In genomic region chr17:18267927-18268711, GRCh38 we compare ENCODE assay signal across 15 cellular contexts. TPM values are rescaled to one million over a fixed set of nuclear protein-coding genes. Genes with fewer than 3 reads are reported as not detected.
DNase-seq lines count a peak whose midpoint lies in the region; ATAC-seq, FAIRE-seq and TF ChIP-seq lines count a peak whose summit lies in the region.
"Had no signal": no experiment of that assay in that cellular context is flagged by ENCODE, and none has a peak within 500 bp of the region (broad histone marks: within the 10 kb centered on the region; RNA-seq: fewer than 3 reads in every experiment).

No MANE protein-coding gene starts in this region.

- H3K9me3 ChIP-seq in sigmoid colon, result no peaks in the 10 kb centered on the region
- H3K9me3 ChIP-seq: ovary, upper lobe of right lung had no signal

- intact Hi-C loops in sigmoid colon (cut with DNase I), result no loop called here

- H3K9me3 Mint-ChIP-seq in chondrocyte (ENCODE audit: low read depth), result no peaks in the 10 kb centered on the region
- H3K9me3 Mint-ChIP-seq: activated CD4-positive, alpha-beta memory T cell treated with anti-CD3 and anti-CD28 coated beads, Interleukin-2, amount 10 ng/mL, durations not matched to agents 7 days and 5 days had no signal

- H3K27me3 Mint-ChIP-seq in chondrocyte (ENCODE audit: low read depth), result no peaks in the 10 kb centered on the region
- H3K27me3 Mint-ChIP-seq: activated CD4-positive, alpha-beta memory T cell treated with anti-CD3 and anti-CD28 coated beads, Interleukin-2, amount 10 ng/mL, durations not matched to agents 7 days and 5 days had no signal

- TF ChIP-seq CTCF in chondrocyte (IDR thresholded peaks at IDR 0.05), result no peak
- TF ChIP-seq CTCF in sigmoid colon (IDR thresholded peaks at IDR 0.05), result no peak

- no peak overlapping the region for H3K4me3 Mint-ChIP-seq in chondrocyte (ENCODE audit: unreplicated experiment)
- H3K4me3 Mint-ChIP-seq: activated CD4-positive, alpha-beta memory T cell treated with anti-CD3 and anti-CD28 coated beads, Interleukin-2, amount 10 ng/mL, durations not matched to agents 7 days and 5 days had no signal

- peaks cover 8% of the 10 kb centered on the region for H3K36me3 Mint-ChIP-seq in chondrocyte (ENCODE audit: low read depth)

- peak; percentile 38 for DNase-seq in AG20443 (ENCODE audit: low spot score)
- peak; percentile 56 for DNase-seq in HTR-8/SVneo (ENCODE audit: insufficient read length, low spot score)
- DNase-seq in chondrocyte (ENCODE audit: low spot score), result no peak
- DNase-seq in left lobe of liver (ENCODE audit: low spot score), result no peak
- no peak for DNase-seq in sigmoid colon
- no peak for DNase-seq in stimulated activated CD4-positive, alpha-beta T cell treated with anti-CD3 and anti-CD28 coated beads, Interleukin-1b, Interleukin-23, amount 100 ng/mL, for 48 hours
- DNase-seq: activated CD4-positive, alpha-beta memory T cell treated with anti-CD3 and anti-CD28 coated beads, Interleukin-2, amount 10 ng/mL, durations not matched to agents 7 days and 5 days; HCEC 1CT; NCI-H2029 treated with DMSO at 0.1 percent for 48 hours; ovary; upper lobe of right lung had no signal

- H3K27ac ChIP-seq in sigmoid colon, result no peak overlapping the region
- H3K27ac ChIP-seq: ovary, upper lobe of right lung had no signal

- WGBS in sigmoid colon, 2 donors, result 62 to 65% methylated on average over 14 of the region's 14 CpGs

- H3K4me1 ChIP-seq in sigmoid colon, result peaks cover 0 to under 1% (median 0%) of the 10 kb centered on the region in 4 donors
- H3K4me1 ChIP-seq: upper lobe of right lung had no signal

- peaks cover 8% of the 10 kb centered on the region for H3K4me1 Mint-ChIP-seq in chondrocyte (ENCODE audit: low read depth)

- peak overlapping the region; percentile 71 for H3K27ac Mint-ChIP-seq in chondrocyte (ENCODE audit: unreplicated experiment)
- H3K27ac Mint-ChIP-seq: activated CD4-positive, alpha-beta memory T cell treated with anti-CD3 and anti-CD28 coated beads, Interleukin-2, amount 10 ng/mL, durations not matched to agents 7 days and 5 days had no signal

- TF ChIP-seq EP300 in sigmoid colon (IDR thresholded peaks at IDR 0.05), result no peak

- no peaks in the 10 kb centered on the region for H3K27me3 ChIP-seq in sigmoid colon
- H3K27me3 ChIP-seq: ovary, upper lobe of right lung had no signal

- no peak for TF ChIP-seq POLR2A in sigmoid colon (IDR thresholded peaks at IDR 0.05)

- peak; percentile 20 for ATAC-seq in left lobe of liver
- no peak for ATAC-seq in GM18502 (IDR thresholded peaks at IDR 0.05; ENCODE audit: poor library complexity, unreplicated experiment)
- ATAC-seq in GM19467 (IDR thresholded peaks at IDR 0.05; ENCODE audit: unreplicated experiment), result no peak
- ATAC-seq: upper lobe of right lung had no signal

- FAIRE-seq in HTR-8/SVneo (lab: Jason Lieb, UNC), result peak; percentile 72
- FAIRE-seq: colon, D721Med had no signal

- no peak overlapping the region for H3K4me3 ChIP-seq in sigmoid colon
- H3K4me3 ChIP-seq: ovary, upper lobe of right lung had no signal

- H3K36me3 ChIP-seq in sigmoid colon, result peaks cover 21 to 33% (median 26%) of the 10 kb centered on the region in 4 donors
- H3K36me3 ChIP-seq: ovary had no signal

RNA-seq across cellular contexts. Expression of gene MIEF2, which starts 7.7 kb away (rescaled TPM):
- total RNA-seq in chondrocyte, result 9.5 to 11.5 TPM (median 10.7 TPM) in 3 replicates
- total RNA-seq in left lobe of liver, result 6.4 TPM
- 10 to 100 TPM in 3 of 4 donors, 1 to 10 TPM in 1; 8.7 to 14.4 (median 11.7) TPM for total RNA-seq in sigmoid colon
- polyA plus RNA-seq in sigmoid colon, result 10 to 100 TPM in 2 of 3 donors, 1 to 10 TPM in 1; 3.7 to 11.4 (median 11.1) TPM

RNA-seq across cellular contexts. Expression of gene FLII, which starts 9.6 kb away (rescaled TPM):
- total RNA-seq in chondrocyte, result 228 to 244 TPM (median 230 TPM) in 3 replicates
- total RNA-seq in left lobe of liver, result 102 TPM
- 100 to 1,000 TPM; 222 to 422 (median 236) TPM for total RNA-seq in sigmoid colon
- polyA plus RNA-seq in sigmoid colon, result 100 to 1,000 TPM; 115 to 208 (median 136) TPM

RNA-seq across cellular contexts. Expression of gene LLGL1, which starts 42.7 kb away (rescaled TPM):
- 38.7 to 41.8 TPM (median 39.0 TPM) in 3 replicates for total RNA-seq in chondrocyte
- total RNA-seq in left lobe of liver, result 3.3 TPM
- total RNA-seq in sigmoid colon, result 10 to 100 TPM; 16.8 to 25.2 (median 17.2) TPM
- 10 to 100 TPM in 1 of 3 donors, 1 to 10 TPM in 2; 2.8 to 11.2 (median 4.2) TPM for polyA plus RNA-seq in sigmoid colon

RNA-seq across cellular contexts. Expression of gene TOP3A, which starts 46.7 kb away (rescaled TPM):
- total RNA-seq in chondrocyte (37.3 to 49.4 TPM (median 37.7 TPM) in 3 replicates), left lobe of liver (19.8 TPM), sigmoid colon (10 to 100 TPM; 22.1 to 42.4 (median 26.0) TPM)
- 10 to 100 TPM in 1 of 3 donors, 1 to 10 TPM in 2; 5.4 to 21.6 (median 5.5) TPM for polyA plus RNA-seq in sigmoid colon

RNA-seq across cellular contexts. Expression of gene SMCR8, which starts 47.0 kb away (rescaled TPM):
- total RNA-seq in chondrocyte (15.5 to 16.1 TPM (median 15.7 TPM) in 3 replicates), left lobe of liver (5.1 TPM), sigmoid colon (10 to 100 TPM in 3 of 4 donors, 1 to 10 TPM in 1; 9.3 to 12.2 (median 10.6) TPM)
- 10 to 100 TPM in 1 of 3 donors, 1 to 10 TPM in 2; 4.2 to 16.6 (median 6.7) TPM for polyA plus RNA-seq in sigmoid colon

Comparison
In these comparisons a context has a peak if more than half of its experiments do, and no peak if none do; other contexts are left out.
1. DNase-seq: peak in AG20443 (single experiment) and HTR-8/SVneo (single experiment); none in chondrocyte (single experiment), left lobe of liver (single experiment), sigmoid colon (single experiment) and stimulated activated CD4-positive, alpha-beta T cell treated with anti-CD3 and anti-CD28 coated beads, Interleukin-1b, Interleukin-23, amount 100 ng/mL, for 48 hours (single experiment).